1 cellular context compared by ENCODE assay signal in genomic region chr5:139402561-139403158, GRCh38.
TF ChIP-seq lines count a peak whose summit lies in the region.

No MANE protein-coding gene starts in this region.

TF ChIP-seq in endothelial cell of umbilical vein, 7 proteins besides CTCF, POLR2A, EP300 and RAD21:
- TF ChIP-seq POLR2AphosphoS5 (IDR thresholded peaks at IDR 0.05; ENCODE audit: insufficient read depth, low read depth, low read length) (no peak), JUN (IDR thresholded peaks at IDR 0.05; ENCODE audit: borderline replicate concordance, insufficient read depth, insufficient read length, low read depth) (no peak), EZH2 (IDR thresholded peaks at IDR 0.05; ENCODE audit: borderline replicate concordance, low read depth, low read length, severe bottlenecking) (no peak), MAX (IDR thresholded peaks at IDR 0.05; ENCODE audit: insufficient read depth, insufficient read length) (no peak), FOS (IDR thresholded peaks at IDR 0.05; ENCODE audit: borderline replicate concordance, insufficient read depth, low read length) (no peak)
